Comparison of ENCODE assay signal across 35 cellular contexts in genomic region chr3:193720169-193720568, GRCh38.
A peak's percentile ranks its signal among the peaks of the same experiment; 100 is the strongest.
DNase-seq lines count a peak whose midpoint lies in the region; ATAC-seq, FAIRE-seq and TF ChIP-seq lines count a peak whose summit lies in the region.
"Had no signal": no experiment of that assay in that cellular context is flagged by ENCODE, and none has a peak within 500 bp of the region (broad histone marks: within the 10 kb centered on the region; RNA-seq: fewer than 3 reads in every experiment).

No MANE protein-coding gene starts in this region.

- no peak for FAIRE-seq in HepG2 (lab: Jason Lieb, UNC)
- no peak for FAIRE-seq in K562 (lab: Jason Lieb, UNC)
- FAIRE-seq in frontal cortex (lab: Jason Lieb, UNC), result peak; percentile 28
- FAIRE-seq: A204.1, A549, D721Med had no signal

- H3K4me3 ChIP-seq in HepG2 (replicated peaks in 1 of 3; ENCODE audit: insufficient read depth in 1 of 3, low read depth in 2 of 3, low read length in 3 of 3) (no peak overlapping the region), right lobe of liver (no peak overlapping the region), HEK293 (ENCODE audit: low read depth, low read length) (no peak overlapping the region), K562 (no peak overlapping the region)
- H3K4me3 ChIP-seq: A549; BLaER1; BLaER1 treated with 17β-estradiol and CSF1 and Interleukin-3, amounts not matched to agents 10 nM and 100 nM had no signal

- peak overlapping the region; percentile 39; the same call in 1 of the 2 replicates for H3K4me2 ChIP-seq in HepG2 (ENCODE audit: low read depth, low read length)
- no peak overlapping the region for H3K4me2 ChIP-seq in K562 (ENCODE audit: insufficient read depth, low read length)
- H3K4me2 ChIP-seq: A549; BLaER1; BLaER1 treated with 17β-estradiol and CSF1 and Interleukin-3, amounts not matched to agents 10 nM and 100 nM had no signal

- no peak overlapping the region for H3K9ac ChIP-seq in HepG2 (ENCODE audit: insufficient read depth, low read depth, low read length)
- H3K9ac ChIP-seq in K562 (ENCODE audit: insufficient read depth in 1 of 2, low read depth in 2 of 2, low read length in 2 of 2), result no peak overlapping the region
- H3K9ac ChIP-seq: BLaER1; BLaER1 treated with 17β-estradiol and CSF1 and Interleukin-3, amounts not matched to agents 10 nM and 100 nM had no signal

- H2AFZ ChIP-seq in HepG2 (ENCODE audit: low read length), result no peak overlapping the region
- no peak overlapping the region for H2AFZ ChIP-seq in K562 (ENCODE audit: low read depth, low read length)

- intact Hi-C loops in HepG2 (cut with micrococcal nuclease; ENCODE audit: unreplicated experiment) (no loop called here), right lobe of liver (cut with DNase I) (no loop called here), K562 (cut with micrococcal nuclease) (no loop called here)

- no peaks in the 10 kb centered on the region; a peak in 1 of 5 replicates for H3K27me3 ChIP-seq in HepG2 (ENCODE audit: control insufficient read depth in 1 of 2, insufficient read depth in 2 of 2, low read length in 2 of 2)
- no peaks in the 10 kb centered on the region for H3K27me3 ChIP-seq in right lobe of liver
- no peaks in the 10 kb centered on the region; a peak in 1 of 5 replicates for H3K27me3 ChIP-seq in K562 (ENCODE audit: control insufficient read depth in 2 of 2, insufficient read depth in 2 of 2, low read length in 2 of 2)
- H3K27me3 ChIP-seq: BE2C; BLaER1; BLaER1 treated with 17β-estradiol and CSF1 and Interleukin-3, amounts not matched to agents 10 nM and 100 nM had no signal

- 39% methylated on average over 3 of the region's 3 CpGs for WGBS in HepG2 (ENCODE audit: low lambda C conversion rate)
- 86% methylated on average over 3 of the region's 3 CpGs for WGBS in right lobe of liver (ENCODE audit: insufficient coverage, low coverage, low lambda C conversion rate, missing lambda C conversion rate)
- WGBS in K562 (ENCODE audit: insufficient coverage, low coverage, missing lambda C conversion rate), result 17% methylated on average over 3 of the region's 3 CpGs

- H3K9me1 ChIP-seq in K562 (ENCODE audit: control insufficient read depth, insufficient read depth, low read length), result no peaks in the 10 kb centered on the region

- TF ChIP-seq POLR2A in HepG2 (IDR thresholded peaks at IDR 0.05; ENCODE audit: insufficient read depth in 1 of 2, low read depth in 2 of 2, low read length in 2 of 2) (no peak), right lobe of liver (IDR thresholded peaks at IDR 0.05) (no peak), K562 (conservative IDR thresholded peaks at IDR 0.05) (no peak)

- H3K36me3 ChIP-seq in HepG2 (replicated peaks in 1 of 2; ENCODE audit: control insufficient read depth in 1 of 2, insufficient read depth in 2 of 2, low read length in 2 of 2) (no peaks in the 10 kb centered on the region), right lobe of liver (no peaks in the 10 kb centered on the region), HEK293 (ENCODE audit: control insufficient read depth in 2 of 2, insufficient read depth in 1 of 2, low read length in 2 of 2) (no peaks in the 10 kb centered on the region), K562 (ENCODE audit: control insufficient read depth, insufficient read depth, low read length) (no peaks in the 10 kb centered on the region)
- H3K36me3 ChIP-seq: BE2C, BLaER1 had no signal

- CTCF ChIA-PET in HepG2 (lab: Yijun Ruan, JAX; ENCODE audit: low intra/inter-chr PET ratio, low total read pairs) (no interaction called here), HEK293 (lab: Yijun Ruan, JAX) (no interaction called here), K562 (lab: Yijun Ruan, JAX; ENCODE audit: low intra/inter-chr PET ratio) (no interaction called here)

- H3K9me3 ChIP-seq in HepG2 (ENCODE audit: low read length) (peaks cover 4% of the 10 kb centered on the region; the same call in 1 of the 2 replicates), right lobe of liver (no peaks in the 10 kb centered on the region), HEK293 (ENCODE audit: control insufficient read depth, insufficient read depth, low read depth, low read length) (no peaks in the 10 kb centered on the region), K562 (replicated peaks; ENCODE audit: control insufficient read depth, insufficient read depth, low read depth, low read length) (peaks cover under 1% of the 10 kb centered on the region; the same call in 1 of the 2 replicates)
- H3K9me3 ChIP-seq: BE2C had no signal

- TF ChIP-seq CTCF in HepG2 (CRISPR knock-in tag; IDR thresholded peaks at IDR 0.05) (no peak), right lobe of liver (IDR thresholded peaks at IDR 0.05) (no peak), HEK293 (tag by site-specific recombination; IDR thresholded peaks at IDR 0.05) (no peak), K562 (IDR thresholded peaks at IDR 0.05 in 2 of 3, conservative IDR thresholded peaks at IDR 0.05 in 1 of 3; ENCODE audit: insufficient read depth in 2 of 3, low read depth in 1 of 3, low read length in 3 of 3) (no peak)

- H3K27ac ChIP-seq in HepG2 (ENCODE audit: extremely low read length, insufficient read depth, low read length), result no peak overlapping the region
- H3K27ac ChIP-seq in right lobe of liver, result no peak overlapping the region
- H3K27ac ChIP-seq in HEK293 (ENCODE audit: extremely low read depth, low read depth, low read length), result no peak overlapping the region
- H3K27ac ChIP-seq in K562 (ENCODE audit: extremely low read depth, low read depth, low read length), result no peak overlapping the region
- H3K27ac ChIP-seq: 22Rv1; A549; BLaER1; BLaER1 treated with 17β-estradiol and CSF1 and Interleukin-3, amounts not matched to agents 10 nM and 100 nM; C4-2B had no signal

- ATAC-seq in HepG2 (no peak), right lobe of liver (no peak), K562 (no peak), HG02973 (IDR thresholded peaks at IDR 0.05; ENCODE audit: unreplicated experiment) (no peak), GM21825 (IDR thresholded peaks at IDR 0.05; ENCODE audit: unreplicated experiment) (no peak)
- ATAC-seq: A549; CD8-positive, alpha-beta T cell had no signal

- H3K79me2 ChIP-seq in HepG2 (ENCODE audit: insufficient read depth, low read length), result no peaks in the 10 kb centered on the region
- no peaks in the 10 kb centered on the region for H3K79me2 ChIP-seq in K562 (ENCODE audit: control insufficient read depth, insufficient read depth, low read length)

- BruUV-seq in HepG2 (replicated peaks; lab: Mats Ljungman, UMichigan) (no TSS peak), K562 (replicated peaks; lab: Mats Ljungman, UMichigan) (no TSS peak)

- H4K20me1 ChIP-seq in HepG2 (ENCODE audit: insufficient read depth, low read length), result no peaks in the 10 kb centered on the region
- no peaks in the 10 kb centered on the region for H4K20me1 ChIP-seq in K562 (replicated peaks; ENCODE audit: control insufficient read depth, insufficient read depth, low read length)
- H4K20me1 ChIP-seq: BLaER1; BLaER1 treated with 17β-estradiol and CSF1 and Interleukin-3, amounts not matched to agents 10 nM and 100 nM had no signal

- TF ChIP-seq EP300 in HepG2 (IDR thresholded peaks at IDR 0.05; ENCODE audit: low read depth in 2 of 2, low read length in 2 of 2), result no peak
- no peak for TF ChIP-seq EP300 in HepG2 (CRISPR knock-in tag; IDR thresholded peaks at IDR 0.05; ENCODE audit: borderline replicate concordance)
- no peak for TF ChIP-seq EP300 in K562 (IDR thresholded peaks at IDR 0.05; ENCODE audit: low read length)

- no peak for DNase-seq in HepG2 (ENCODE audit: low spot score)
- no peak for DNase-seq in right lobe of liver
- no peak for DNase-seq in K562 (ENCODE audit: extremely low read depth in 1 of 4, low spot score in 3 of 4)
- DNase-seq in frontal cortex (ENCODE audit: low spot score in 2 of 2), result no peak
- no peak for DNase-seq in NCI-H2107 treated with DMSO at 0.1 percent for 48 hours (lab: John Stamatoyannopoulos, UW; ENCODE audit: unreplicated experiment)
- DNase-seq: 8988T; ACHN; AML-193; BE2C; C1 segment of cervical spinal cord; Caco-2; Calu3; CD4-positive, alpha-beta memory T cell; CD4-positive, alpha-beta T cell; CD4-positive, CD25-positive, alpha-beta regulatory T cell; CD8-positive, alpha-beta memory T cell; CD8-positive, alpha-beta T cell; COR-L47; DMS 273 treated with DMSO at 0.1 percent for 48 hours; DMS153; DMS53; DMS79; DMS79 treated with DMSO at 0.1 percent for 48 hours; DND-41; EL had no signal

- H3K4me1 ChIP-seq in HepG2 (ENCODE audit: insufficient read depth, low read length) (peaks cover 42% of the 10 kb centered on the region), right lobe of liver (no peaks in the 10 kb centered on the region), HEK293 (ENCODE audit: control insufficient read depth, insufficient read depth, low read length) (no peaks in the 10 kb centered on the region), K562 (replicated peaks in 1 of 2; ENCODE audit: control insufficient read depth in 2 of 2, insufficient read depth in 2 of 2, low read length in 2 of 2) (no peaks in the 10 kb centered on the region)
- H3K4me1 ChIP-seq: A549, BE2C, Caco-2 had no signal

- in situ Hi-C loops in HepG2 (cut with HindIII; ENCODE audit: extremely low pct_ligation_motif_present, low pct_unique_long_range_greater_than_20kb) (no loop called here), K562 (cut with MboI) (no loop called here)

- POLR2A ChIA-PET in HepG2 (lab: Yijun Ruan, JAX) (interaction anchor here (1.1 kb wide), 1 partner anchor 12 kb away, joined by 3 read pairs; no protein-coding TSS in a partner anchor), HEK293 (lab: Yijun Ruan, JAX) (interaction anchor here (0.7 kb wide), 1 partner anchor 9 kb away, joined by 5 read pairs; no protein-coding TSS in a partner anchor), K562 (lab: Yijun Ruan, JAX) (no interaction called here)

- TF ChIP-seq RAD21 in HepG2 (CRISPR knock-in tag; IDR thresholded peaks at IDR 0.05), result no peak
- no peak for TF ChIP-seq RAD21 in K562 (CRISPR knock-in tag; conservative IDR thresholded peaks at IDR 0.05 in 1 of 2, IDR thresholded peaks at IDR 0.05 in 1 of 2)

TF ChIP-seq in HepG2, 621 proteins besides CTCF, POLR2A, EP300 and RAD21:
- TF ChIP-seq FOSL2 (CRISPR knock-in tag; IDR thresholded peaks at IDR 0.05) (no peak), NFIC (IDR thresholded peaks at IDR 0.05; ENCODE audit: low read length) (0 out of 2 replicates have a peak, but pooled peaks have one; percentile 15)

TF ChIP-seq in K562, 482 proteins besides CTCF, POLR2A, EP300 and RAD21:
- TF ChIP-seq, protein P1, sequence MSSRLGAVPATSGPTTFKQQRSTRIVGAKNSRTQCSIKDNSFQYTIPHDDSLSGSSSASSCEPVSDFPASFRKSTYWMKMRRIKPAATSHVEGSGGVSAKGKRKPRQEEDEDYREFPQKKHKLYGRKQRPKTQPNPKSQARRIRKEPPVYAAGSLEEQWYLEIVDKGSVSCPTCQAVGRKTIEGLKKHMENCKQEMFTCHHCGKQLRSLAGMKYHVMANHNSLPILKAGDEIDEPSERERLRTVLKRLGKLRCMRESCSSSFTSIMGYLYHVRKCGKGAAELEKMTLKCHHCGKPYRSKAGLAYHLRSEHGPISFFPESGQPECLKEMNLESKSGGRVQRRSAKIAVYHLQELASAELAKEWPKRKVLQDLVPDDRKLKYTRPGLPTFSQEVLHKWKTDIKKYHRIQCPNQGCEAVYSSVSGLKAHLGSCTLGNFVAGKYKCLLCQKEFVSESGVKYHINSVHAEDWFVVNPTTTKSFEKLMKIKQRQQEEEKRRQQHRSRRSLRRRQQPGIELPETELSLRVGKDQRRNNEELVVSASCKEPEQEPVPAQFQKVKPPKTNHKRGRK (tag; IDR thresholded peaks at IDR 0.05), result no peak
- peak; percentile 92 for TF ChIP-seq ZNF507 (tag; conservative IDR thresholded peaks at IDR 0.05)
TF ChIP-seq in K562: peak in this region for 1.

Comparison
In these comparisons a context has a peak if more than half of its experiments do, and no peak if none do; other contexts are left out.
1. Of the 241 proteins assayed by ChIP-seq in both HepG2 and K562: peak only in HepG2: NFIC; only in K562: none; in both: none; in neither: 240.